Comparison of ENCODE assay signal across 11 cellular contexts in genomic region chr14:23829736-23830474, GRCh38.
DNase-seq lines count a peak whose midpoint lies in the region; ATAC-seq and TF ChIP-seq lines count a peak whose summit lies in the region.
"Had no signal": no experiment of that assay in that cellular context is flagged by ENCODE, and none has a peak within 500 bp of the region (broad histone marks: within the 10 kb centered on the region; RNA-seq: fewer than 3 reads in every experiment).

No MANE protein-coding gene starts in this region.

- DNase-seq in DMS53 (lab: John Stamatoyannopoulos, UW), result peak; percentile 66
- peak; percentile 78 for DNase-seq in MV-4-11 (lab: John Stamatoyannopoulos, UW)
- peak; percentile 87 for DNase-seq in dermis blood vessel endothelial cell
- DNase-seq in omental fat pad (ENCODE audit: low spot score), result no peak
- no peak for DNase-seq in NCI-H187 treated with DMSO at 0.1 percent for 48 hours (lab: John Stamatoyannopoulos, UW)
- DNase-seq in NCI-H1417 treated with DMSO at 0.1 percent for 48 hours (lab: John Stamatoyannopoulos, UW), result no peak
- DNase-seq in effector CD8-positive, alpha-beta T cell (lab: John Stamatoyannopoulos, UW), result no peak
- DNase-seq in GM19240 (ENCODE audit: insufficient read length, low spot score), result no peak
- DNase-seq: activated CD4-positive, alpha-beta T cell treated with anti-CD3 and anti-CD28 coated beads for 1 hour; naive B cell; NCI-H2081 had no signal

- peak; percentile 88 for ATAC-seq in omental fat pad (ENCODE audit: low FRiP score)

- TF ChIP-seq CTCF in omental fat pad (IDR thresholded peaks at IDR 0.05), result no peak

Comparison
In these comparisons a context has a peak if more than half of its experiments do, and no peak if none do; other contexts are left out.
1. DNase-seq: peak in DMS53 (single experiment), MV-4-11 (single experiment) and dermis blood vessel endothelial cell (single experiment); none in omental fat pad (single experiment), NCI-H187 treated with DMSO at 0.1 percent for 48 hours (single experiment), NCI-H1417 treated with DMSO at 0.1 percent for 48 hours (single experiment), effector CD8-positive, alpha-beta T cell (single experiment) and GM19240 (single experiment).